10 cellular contexts compared by ENCODE assay signal in genomic region chr14:38211258-38211735, GRCh38. TPM values are rescaled to one million over a fixed set of nuclear protein-coding genes. Genes with fewer than 3 reads are reported as not detected.
DNase-seq lines count a peak whose midpoint lies in the region; ATAC-seq and TF ChIP-seq lines count a peak whose summit lies in the region.
"Had no signal": no experiment of that assay in that cellular context is flagged by ENCODE, and none has a peak within 500 bp of the region (broad histone marks: within the 10 kb centered on the region; RNA-seq: fewer than 3 reads in every experiment).

No MANE protein-coding gene starts in this region.

- intact Hi-C loops in lower lobe of right lung (cut with DNase I) = no loop called here

- no peak for TF ChIP-seq CTCF in SK-N-SH (IDR thresholded peaks at IDR 0.05)
- no peak for TF ChIP-seq CTCF in lower lobe of right lung (IDR thresholded peaks at IDR 0.05)
- no peak for TF ChIP-seq CTCF in thoracic aorta (IDR thresholded peaks at IDR 0.05)

- H3K27me3 ChIP-seq in SK-N-SH (ENCODE audit: insufficient read depth) = peaks cover 17% of the 10 kb centered on the region; the same call in 1 of the 2 replicates
- H3K27me3 ChIP-seq in effector memory CD4-positive, alpha-beta T cell (replicated peaks; ENCODE audit: control insufficient read depth, insufficient read depth, low read length, poor library complexity, severe bottlenecking) = peaks cover 33% of the 10 kb centered on the region
- peaks cover 43% of the 10 kb centered on the region for H3K27me3 ChIP-seq in lower lobe of right lung (ENCODE audit: low read depth)
- no peaks in the 10 kb centered on the region for H3K27me3 ChIP-seq in thoracic aorta (replicated peaks; ENCODE audit: insufficient read depth)

- WGBS in SK-N-SH (ENCODE audit: low lambda C conversion rate) = 0% methylated on average over 1 of the region's 34 CpGs

- H3K4me2 ChIP-seq in SK-N-SH = peak overlapping the region; percentile 44; the same call in 1 of the 2 replicates

- no peak overlapping the region for H2AFZ ChIP-seq in SK-N-SH (ENCODE audit: low read depth)

- H3K4me1 ChIP-seq in SK-N-SH (ENCODE audit: control insufficient read depth in 1 of 2, insufficient read depth in 2 of 2, low read depth in 1 of 2, low read length in 1 of 2) (no peaks in the 10 kb centered on the region), lower lobe of right lung (peaks cover 17% of the 10 kb centered on the region), thoracic aorta (ENCODE audit: control insufficient read depth in 1 of 2, low read depth in 2 of 2) (peaks cover 4 to 34% of the 10 kb centered on the region in 2 donors)
- peaks cover 6% of the 10 kb centered on the region for H3K4me1 ChIP-seq in effector memory CD4-positive, alpha-beta T cell (ENCODE audit: control insufficient read depth, insufficient read depth, low read length, poor library complexity, severe bottlenecking)

- peaks cover 2% of the 10 kb centered on the region for H3F3A ChIP-seq in SK-N-SH (replicated peaks; ENCODE audit: insufficient read depth)

- no peak for TF ChIP-seq RAD21 in SK-N-SH (IDR thresholded peaks at IDR 0.05; ENCODE audit: low read length)

- POLR2A ChIA-PET in SK-N-SH (lab: Yijun Ruan, JAX) = no interaction called here

- DNase-seq in SK-N-SH = no peak
- no peak for DNase-seq in effector memory CD4-positive, alpha-beta T cell
- no peak for DNase-seq in lower lobe of right lung
- DNase-seq in thoracic aorta (ENCODE audit: low spot score) = no peak
- DNase-seq in SIG-M5 treated with dmso at 0.1 percent for 504 hours (lab: John Stamatoyannopoulos, UW; ENCODE audit: unreplicated experiment) = no peak
- DNase-seq in central memory CD4-positive, alpha-beta T cell = no peak

- H4K20me1 ChIP-seq in SK-N-SH (ENCODE audit: insufficient read depth) = no peaks in the 10 kb centered on the region

- no peak overlapping the region for H3K9ac ChIP-seq in SK-N-SH

- TF ChIP-seq EP300 in SK-N-SH (IDR thresholded peaks at IDR 0.05; ENCODE audit: borderline replicate concordance in 1 of 2, low read depth in 1 of 2, low read length in 1 of 2) = no peak

- H3K4me3 ChIP-seq in SK-N-SH (ENCODE audit: low read depth in 2 of 2, low read length in 1 of 2) (peak overlapping the region in 1 of 2 experiments; percentile 39; a peak in 2 of 4 replicates), lower lobe of right lung (peak overlapping the region; percentile 52), thoracic aorta (peak overlapping the region; percentile 71)
- peak overlapping the region; percentile 12 for H3K4me3 ChIP-seq in effector memory CD4-positive, alpha-beta T cell (ENCODE audit: insufficient read depth, low read depth, low read length, poor library complexity, severe bottlenecking)

- no peaks in the 10 kb centered on the region for H3K36me3 ChIP-seq in SK-N-SH (replicated peaks in 1 of 2; ENCODE audit: control insufficient read depth in 1 of 2, insufficient read depth in 2 of 2, low read length in 1 of 2)
- no peaks in the 10 kb centered on the region for H3K36me3 ChIP-seq in effector memory CD4-positive, alpha-beta T cell (ENCODE audit: control insufficient read depth, insufficient read depth, low read length)
- H3K36me3 ChIP-seq in lower lobe of right lung = no peaks in the 10 kb centered on the region
- H3K36me3 ChIP-seq in thoracic aorta = no peaks in the 10 kb centered on the region
- H3K36me3 ChIP-seq: neutrophil had no signal

- no peaks in the 10 kb centered on the region for H3K79me2 ChIP-seq in SK-N-SH (ENCODE audit: insufficient read depth)

- no peaks in the 10 kb centered on the region for H3K9me2 ChIP-seq in SK-N-SH

- ATAC-seq in SK-N-SH treated with all-trans-retinoic acid at 6 μM for 48 hours = no peak
- ATAC-seq in lower lobe of right lung = no peak
- ATAC-seq in thoracic aorta (ENCODE audit: insufficient number of reproducible peaks, low FRiP score, low read depth) = no peak
- ATAC-seq in HG03469 (IDR thresholded peaks at IDR 0.05; ENCODE audit: unreplicated experiment) = no peak

- H3K27ac ChIP-seq in SK-N-SH (ENCODE audit: low read depth in 2 of 2, low read length in 1 of 2) (no peak overlapping the region), lower lobe of right lung (peak overlapping the region; percentile 31), thoracic aorta (no peak overlapping the region)
- no peak overlapping the region for H3K27ac ChIP-seq in effector memory CD4-positive, alpha-beta T cell (ENCODE audit: insufficient read depth, low read length, poor library complexity, severe bottlenecking)
- H3K27ac ChIP-seq: neutrophil had no signal

- H3K9me3 ChIP-seq in SK-N-SH = no peaks in the 10 kb centered on the region
- no peaks in the 10 kb centered on the region for H3K9me3 ChIP-seq in effector memory CD4-positive, alpha-beta T cell (ENCODE audit: control insufficient read depth, low read length)
- H3K9me3 ChIP-seq in lower lobe of right lung = no peaks in the 10 kb centered on the region
- H3K9me3 ChIP-seq in thoracic aorta = peaks cover 3% of the 10 kb centered on the region
- H3K9me3 ChIP-seq: neutrophil had no signal

- CTCF ChIA-PET in SK-N-SH (lab: Yijun Ruan, JAX) = no interaction called here

TF ChIP-seq in SK-N-SH, 30 proteins besides CTCF, POLR2A, EP300 and RAD21 (continues in another document):
- TF ChIP-seq FOXM1 (IDR thresholded peaks at IDR 0.05; ENCODE audit: low read depth) (no peak), USF1 (IDR thresholded peaks at IDR 0.05; ENCODE audit: borderline replicate concordance, low read depth) (no peak), USF2 (IDR thresholded peaks at IDR 0.05; ENCODE audit: borderline replicate concordance, low read depth, low read length) (no peak), ELF1 (IDR thresholded peaks at IDR 0.05) (no peak), POLR2AphosphoS5 (IDR thresholded peaks at IDR 0.05; ENCODE audit: low read depth, low read length) (no peak), PBX3 (IDR thresholded peaks at IDR 0.05) (no peak)

TF ChIP-seq in SK-N-SH treated with all-trans-retinoic acid at 6 μM for 48 hours, 23 proteins besides CTCF, POLR2A, EP300 and RAD21 (continues in another document):
- no peak for TF ChIP-seq CSDC2 (CRISPR knock-in tag; IDR thresholded peaks at IDR 0.05)
- TF ChIP-seq TSHZ2 (CRISPR knock-in tag; IDR thresholded peaks at IDR 0.05) = no peak
- no peak for TF ChIP-seq ESRRG (CRISPR knock-in tag; IDR thresholded peaks at IDR 0.05)
- TF ChIP-seq TOX (CRISPR knock-in tag; IDR thresholded peaks at IDR 0.05; ENCODE audit: borderline replicate concordance) = no peak
- no peak for TF ChIP-seq RARB (CRISPR knock-in tag; IDR thresholded peaks at IDR 0.05)
- TF ChIP-seq ISL1 (CRISPR knock-in tag; IDR thresholded peaks at IDR 0.05) = no peak
- TF ChIP-seq, protein P1, sequence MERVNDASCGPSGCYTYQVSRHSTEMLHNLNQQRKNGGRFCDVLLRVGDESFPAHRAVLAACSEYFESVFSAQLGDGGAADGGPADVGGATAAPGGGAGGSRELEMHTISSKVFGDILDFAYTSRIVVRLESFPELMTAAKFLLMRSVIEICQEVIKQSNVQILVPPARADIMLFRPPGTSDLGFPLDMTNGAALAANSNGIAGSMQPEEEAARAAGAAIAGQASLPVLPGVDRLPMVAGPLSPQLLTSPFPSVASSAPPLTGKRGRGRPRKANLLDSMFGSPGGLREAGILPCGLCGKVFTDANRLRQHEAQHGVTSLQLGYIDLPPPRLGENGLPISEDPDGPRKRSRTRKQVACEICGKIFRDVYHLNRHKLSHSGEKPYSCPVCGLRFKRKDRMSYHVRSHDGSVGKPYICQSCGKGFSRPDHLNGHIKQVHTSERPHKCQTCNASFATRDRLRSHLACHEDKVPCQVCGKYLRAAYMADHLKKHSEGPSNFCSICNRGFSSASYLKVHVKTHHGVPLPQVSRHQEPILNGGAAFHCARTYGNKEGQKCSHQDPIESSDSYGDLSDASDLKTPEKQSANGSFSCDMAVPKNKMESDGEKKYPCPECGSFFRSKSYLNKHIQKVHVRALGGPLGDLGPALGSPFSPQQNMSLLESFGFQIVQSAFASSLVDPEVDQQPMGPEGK (CRISPR knock-in tag; IDR thresholded peaks at IDR 0.05; ENCODE audit: borderline replicate concordance) = no peak
- TF ChIP-seq BACH2 (CRISPR knock-in tag; IDR thresholded peaks at IDR 0.05; ENCODE audit: borderline replicate concordance) = no peak
- TF ChIP-seq SNAI2 (CRISPR knock-in tag; IDR thresholded peaks at IDR 0.05) = no peak

RNA-seq across cellular contexts. Expression of gene SSTR1, which starts 3.6 kb away (rescaled TPM):
- 0.08 TPM in 2 replicates for polyA plus RNA-seq in SK-N-SH (2012; rRNA removed)
- polyA plus RNA-seq in SK-N-SH (2012; cell fraction: cytosol; rRNA removed) = 0.08 and 0.12 TPM in 2 replicates
- polyA plus RNA-seq in SK-N-SH (2012; cell fraction: nucleus; rRNA removed) = 0.07 and 0.10 TPM in 2 replicates
- total RNA-seq in lower lobe of right lung = 8.7 TPM
- under 1 TPM; 0.85 to 0.95 TPM for total RNA-seq in thoracic aorta
- total RNA-seq: HT1080 had no signal

RNA-seq across cellular contexts. Expression of gene CLEC14A, which starts 44.6 kb away (rescaled TPM):
- 0.02 TPM in 1 of 2 replicates, not detected in the other for polyA plus RNA-seq in SK-N-SH (2012; rRNA removed)
- not detected in 2 replicates for polyA plus RNA-seq in SK-N-SH (2012; cell fraction: cytosol; rRNA removed)
- polyA plus RNA-seq in SK-N-SH (2012; cell fraction: nucleus; rRNA removed) = not detected in 2 replicates
- total RNA-seq in lower lobe of right lung (57.0 TPM), thoracic aorta (10 to 100 TPM; 22.2 to 31.4 TPM)
- total RNA-seq: HT1080 had no signal
